ENCODE assay signal across 8 cellular contexts in the genomic region with DNA sequence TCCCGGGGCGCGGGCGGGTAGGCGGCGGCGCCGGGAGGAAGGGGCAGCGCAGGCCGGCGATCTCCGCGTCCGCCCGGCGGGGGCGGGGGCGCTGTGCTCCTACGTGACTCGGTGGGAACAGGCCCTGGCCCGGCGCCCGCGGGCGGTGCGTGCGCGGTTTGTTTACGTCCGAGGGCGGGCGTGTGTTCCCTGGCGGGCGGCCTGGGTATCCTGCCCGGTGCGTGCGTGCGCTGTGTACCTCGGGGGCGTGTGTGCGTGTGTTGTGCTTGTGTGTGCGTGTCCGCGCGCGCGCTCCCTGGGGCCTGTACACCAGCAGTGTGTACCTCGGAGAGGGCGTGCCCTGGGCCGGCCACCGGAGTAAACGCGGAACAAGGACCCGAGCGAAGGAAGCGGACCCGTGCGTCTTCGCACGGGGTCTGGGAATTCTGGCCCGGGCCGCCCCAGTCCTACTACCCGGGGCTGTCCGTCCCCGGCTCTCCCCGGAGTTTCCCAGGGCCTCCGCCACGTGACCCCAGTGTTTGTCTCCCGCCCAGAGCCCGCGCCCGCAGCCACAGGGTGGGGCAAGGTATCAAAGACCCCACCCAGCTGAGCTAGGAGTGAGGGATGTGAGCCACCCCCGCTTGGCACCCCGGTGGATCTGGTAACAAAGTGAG. TPM values are rescaled to one million over a fixed set of nuclear protein-coding genes. Genes with fewer than 3 reads are reported as not detected.
DNase-seq lines count a peak whose midpoint lies in the region; ATAC-seq, FAIRE-seq and TF ChIP-seq lines count a peak whose summit lies in the region.

No MANE protein-coding gene starts in this region.

- H3K9me2 ChIP-seq in OCI-LY7 (ENCODE audit: insufficient read depth, low read length): no peaks in the 10 kb centered on the region

- peak overlapping the region; percentile 18 for H3K27ac ChIP-seq in OCI-LY7 (ENCODE audit: low read depth, low read length, poor library complexity, severe bottlenecking)

- no peak for TF ChIP-seq POLR2A in GM12891 (IDR thresholded peaks at IDR 0.05; ENCODE audit: low read depth, low read length)

- no peaks in the 10 kb centered on the region for H3K36me3 Mint-ChIP-seq in nephron (ENCODE audit: low read depth)
- peaks cover 4% of the 10 kb centered on the region for H3K36me3 Mint-ChIP-seq in type B pancreatic cell

- H3K9me3 ChIP-seq in OCI-LY7 (ENCODE audit: low read length): no peaks in the 10 kb centered on the region

- no peaks in the 10 kb centered on the region for H3K79me2 ChIP-seq in OCI-LY7 (ENCODE audit: insufficient read depth, low read depth, low read length)

- peak; percentile 93 for FAIRE-seq in GM12891 (lab: Jason Lieb, UNC)

- TF ChIP-seq CTCF in OCI-LY7 (conservative IDR thresholded peaks at IDR 0.05; ENCODE audit: low read length) (peak; percentile 41; the same call in 1 of the 2 replicates), fibroblast of pulmonary artery (IDR thresholded peaks at IDR 0.05; ENCODE audit: low read length, missing control alignments) (no peak), nephron (IDR thresholded peaks at IDR 0.05; ENCODE audit: unreplicated experiment in 3 of 3) (no peak), type B pancreatic cell (conservative IDR thresholded peaks at IDR 0.05) (peak; percentile 50)

- H3K27ac Mint-ChIP-seq in nephron (no peak overlapping the region), type B pancreatic cell (peak overlapping the region; percentile 95)

- CTCF ChIA-PET in OCI-LY7 (lab: Charles Lee; ENCODE audit: unreplicated experiment): no interaction called here

- peak overlapping the region; percentile 90 for H3K4me2 ChIP-seq in OCI-LY7 (ENCODE audit: low read length)

- H2AFZ ChIP-seq in OCI-LY7 (ENCODE audit: low read length): peak overlapping the region; percentile 48

- H3K4me3 Mint-ChIP-seq in nephron (peak overlapping the region; percentile 78 to 86 (median 82)), type B pancreatic cell (peak overlapping the region; percentile 90)

- H3K9me3 Mint-ChIP-seq in nephron (no peaks in the 10 kb centered on the region), type B pancreatic cell (no peaks in the 10 kb centered on the region)

- H3K27me3 Mint-ChIP-seq in nephron (ENCODE audit: low read depth) (peaks cover 10% of the 10 kb centered on the region), type B pancreatic cell (peaks cover 3% of the 10 kb centered on the region)

- intact Hi-C loops in OCI-LY7 (cut with micrococcal nuclease; ENCODE audit: unreplicated experiment): loop anchor here (2.0 to 5.0 kb wide), 4 partner anchors 40 to 370 kb away; a partner anchor contains a TSS

- H3K4me3 ChIP-seq in OCI-LY7 (ENCODE audit: low read depth, low read length, poor library complexity, severe bottlenecking) (peak overlapping the region; percentile 79), fibroblast of pulmonary artery (replicated peaks; ENCODE audit: low read depth, low read length) (peak overlapping the region; percentile 83)

- BruUV-seq in OCI-LY7 (replicated peaks; lab: Mats Ljungman, UMichigan): no TSS peak

- H4K20me1 ChIP-seq in OCI-LY7 (ENCODE audit: insufficient read depth, low read length): no peaks in the 10 kb centered on the region

- DNase-seq in GM12891 (ENCODE audit: insufficient read length, low spot score) (no peak), OCI-LY7 (ENCODE audit: low spot score) (peak; percentile 67), fibroblast of pulmonary artery (ENCODE audit: low read depth) (peak; percentile 94), type B pancreatic cell (ENCODE audit: extremely low spot score, unreplicated experiment) (peak; percentile 80), NCI-H2081 treated with DMSO at 0.1 percent for 48 hours (lab: John Stamatoyannopoulos, UW) (no peak)
- peak; percentile 47 for DNase-seq in activated effector memory CD4-positive, alpha-beta T cell treated with Interleukin-2 at 50 U/mL for 16 hours

- H3K4me1 ChIP-seq in OCI-LY7 (ENCODE audit: insufficient read depth, low read length, poor library complexity, severe bottlenecking): peaks cover 47% of the 10 kb centered on the region

- H3K4me1 Mint-ChIP-seq in nephron (peaks cover 22% of the 10 kb centered on the region), type B pancreatic cell (ENCODE audit: unreplicated experiment) (peaks cover 21% of the 10 kb centered on the region)

- ATAC-seq in HG02763 (IDR thresholded peaks at IDR 0.05; ENCODE audit: unreplicated experiment): peak; percentile 20

- POLR2A ChIA-PET in OCI-LY7 (lab: Charles Lee): no interaction called here

- no peaks in the 10 kb centered on the region for H3K36me3 ChIP-seq in OCI-LY7 (ENCODE audit: insufficient read depth, low read length)

TF ChIP-seq in GM12891, 5 proteins besides CTCF, POLR2A, EP300 and RAD21:
- TF ChIP-seq POLR2AphosphoS5 (IDR thresholded peaks at IDR 0.05; ENCODE audit: low read depth, low read length): no peak
- no peak for TF ChIP-seq TAF1 (IDR thresholded peaks at IDR 0.05; ENCODE audit: low read depth, low read length)
- no peak for TF ChIP-seq SPI1 (IDR thresholded peaks at IDR 0.05; ENCODE audit: low read depth, low read length)
- TF ChIP-seq PAX5 (IDR thresholded peaks at IDR 0.05; ENCODE audit: insufficient read depth, low read length, severe bottlenecking): no peak
- no peak for TF ChIP-seq POU2F2 (IDR thresholded peaks at IDR 0.05; ENCODE audit: low read depth, low read length)

RNA-seq across cellular contexts. Expression of a gene that starts 0.8 kb away (rescaled TPM):
- polyA plus RNA-seq in GM12891 (2012; ENCODE audit: low read depth, missing spikeins): 2.6 TPM
- 3.8 and 5.7 TPM in 2 replicates for total RNA-seq in OCI-LY7 (2014; rRNA removed; shearing (Covaris generic))
- total RNA-seq in OCI-LY7 (2022): 3.4 and 5.3 TPM in 2 replicates
- 14.6 and 60.9 TPM in 2 replicates for total RNA-seq in type B pancreatic cell (ENCODE audit: low replicate concordance)

RNA-seq across cellular contexts. Expression of a gene that starts 20.9 kb away (rescaled TPM):
- polyA plus RNA-seq in GM12891 (2012; ENCODE audit: low read depth, missing spikeins): 19.4 TPM
- 23.3 and 33.9 TPM in 2 replicates for total RNA-seq in OCI-LY7 (2014; rRNA removed; shearing (Covaris generic))
- total RNA-seq in OCI-LY7 (2022) (83.9 and 106 TPM in 2 replicates), type B pancreatic cell (ENCODE audit: low replicate concordance) (64.1 and 78.6 TPM in 2 replicates)

Comparison
In these comparisons a context has a peak if more than half of its experiments do, and no peak if none do; other contexts are left out.
1. DNase-seq: peak in OCI-LY7 (single experiment), activated effector memory CD4-positive, alpha-beta T cell treated with Interleukin-2 at 50 U/mL for 16 hours (single experiment), fibroblast of pulmonary artery (single experiment) and type B pancreatic cell (single experiment); none in GM12891 (single experiment) and NCI-H2081 treated with DMSO at 0.1 percent for 48 hours (single experiment).
2. CTCF ChIP-seq: peak in OCI-LY7 (single experiment) and type B pancreatic cell (single experiment); none in fibroblast of pulmonary artery (single experiment) and nephron (0 of 3).